ENCODE assay signal across 27 cellular contexts in the genomic region with DNA sequence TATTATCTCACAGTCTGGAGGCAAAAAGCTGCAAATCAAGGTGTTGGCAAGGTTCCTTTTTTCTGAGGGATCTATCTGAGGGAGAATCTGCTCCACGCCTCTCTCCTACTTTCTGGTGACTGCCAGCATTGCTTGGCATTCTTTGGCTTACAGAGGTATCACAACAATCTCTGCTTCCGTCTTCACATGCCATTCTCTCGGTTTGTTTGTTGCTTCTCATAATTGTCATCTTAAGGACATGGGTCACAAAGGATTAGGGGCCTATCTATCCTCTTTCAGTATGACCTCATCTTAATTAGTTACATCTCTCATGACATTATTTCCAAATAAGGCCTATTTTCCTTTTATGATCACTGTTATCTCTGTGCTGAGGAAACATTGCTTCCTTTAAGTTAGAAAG.
"Had no signal": no experiment of that assay in that cellular context is flagged by ENCODE, and none has a peak within 500 bp of the region (broad histone marks: within the 10 kb centered on the region; RNA-seq: fewer than 3 reads in every experiment).

No MANE protein-coding gene starts in this region.

- H3K36me3 Mint-ChIP-seq: activated naive CD8-positive, alpha-beta T cell treated with anti-CD3 and anti-CD28 coated beads for 36 hours had no signal

- FAIRE-seq: kidney, TTC549 had no signal

- H3K4me1 ChIP-seq: esophagus squamous epithelium, foreskin keratinocyte, left lung, prostate gland, suprapubic skin, transverse colon, vagina had no signal

- H3K36me3 ChIP-seq: esophagus squamous epithelium, left lung, prostate gland, suprapubic skin, transverse colon, vagina had no signal

- H3K4me1 Mint-ChIP-seq: activated B cell treated with CpG ODN at 0.5 μM for 24 hours; activated CD4-positive, alpha-beta memory T cell treated with anti-CD3 and anti-CD28 coated beads, Interleukin-2, amount 10 ng/mL, durations not matched to agents 7 days and 5 days; activated naive CD8-positive, alpha-beta T cell treated with anti-CD3 and anti-CD28 coated beads for 36 hours; activated T-helper 17 cell treated with anti-CD3 and anti-CD28 coated beads, Interleukin-2, amount 50 U/mL, for 72 hours; neural crest cell; stimulated activated naive CD8-positive, alpha-beta T cell treated with anti-CD3 and anti-CD28 coated beads, Interleukin-15, amount 100 ng/mL, for 72 hours had no signal

- H3K9me3 ChIP-seq: esophagus squamous epithelium, left lung, prostate gland, suprapubic skin, transverse colon, vagina had no signal

- DNase-seq: activated B cell treated with CpG ODN at 0.5 μM for 24 hours; activated CD4-positive, alpha-beta memory T cell treated with anti-CD3 and anti-CD28 coated beads, Interleukin-2, amount 10 ng/mL, durations not matched to agents 7 days and 5 days; activated CD4-positive, alpha-beta T cell treated with anti-CD3 and anti-CD28 coated beads for 48 hours; activated naive CD4-positive, alpha-beta T cell; activated naive CD8-positive, alpha-beta T cell treated with anti-CD3 and anti-CD28 coated beads for 36 hours; activated T-cell treated with anti-CD3 and anti-CD28 coated beads, Interleukin-2, amount 50 U/mL, for 1 hour; amniotic stem cell; effector memory CD4-positive, alpha-beta T cell; esophagus squamous epithelium; foreskin keratinocyte; glutamatergic neuron; hippocampal formation; kidney; left lung; mammary epithelial cell; right cardiac atrium; stimulated activated CD4-positive, alpha-beta T cell treated with anti-CD3 and anti-CD28 coated beads, Interleukin-15, amount 100 ng/mL, for 24 hours; stimulated activated CD4-positive, alpha-beta T cell treated with anti-CD3 and anti-CD28 coated beads, Interleukin-4, amount 100 ng/mL, for 1 hour; stimulated activated naive CD8-positive, alpha-beta T cell treated with anti-CD3 and anti-CD28 coated beads, Interleukin-15, amount 100 ng/mL, for 72 hours; transverse colon had no signal

- H3K27ac Mint-ChIP-seq: activated B cell treated with CpG ODN at 0.5 μM for 24 hours; activated CD4-positive, alpha-beta memory T cell treated with anti-CD3 and anti-CD28 coated beads, Interleukin-2, amount 10 ng/mL, durations not matched to agents 7 days and 5 days; activated naive CD8-positive, alpha-beta T cell treated with anti-CD3 and anti-CD28 coated beads for 36 hours; activated T-helper 17 cell treated with anti-CD3 and anti-CD28 coated beads, Interleukin-2, amount 50 U/mL, for 72 hours; stimulated activated naive CD8-positive, alpha-beta T cell treated with anti-CD3 and anti-CD28 coated beads, Interleukin-15, amount 100 ng/mL, for 72 hours had no signal

- H3K27ac ChIP-seq: esophagus squamous epithelium, foreskin keratinocyte, left lung, prostate gland, skin epidermis, suprapubic skin, transverse colon, vagina had no signal

- H3K27me3 ChIP-seq: esophagus squamous epithelium, foreskin keratinocyte, left lung, suprapubic skin, transverse colon, vagina had no signal

- H3K27me3 Mint-ChIP-seq: activated B cell treated with CpG ODN at 0.5 μM for 24 hours; activated CD4-positive, alpha-beta memory T cell treated with anti-CD3 and anti-CD28 coated beads, Interleukin-2, amount 10 ng/mL, durations not matched to agents 7 days and 5 days; activated naive CD8-positive, alpha-beta T cell treated with anti-CD3 and anti-CD28 coated beads for 36 hours; activated T-helper 17 cell treated with anti-CD3 and anti-CD28 coated beads, Interleukin-2, amount 50 U/mL, for 72 hours; stimulated activated naive CD8-positive, alpha-beta T cell treated with anti-CD3 and anti-CD28 coated beads, Interleukin-15, amount 100 ng/mL, for 72 hours had no signal

- H3K4me3 Mint-ChIP-seq: activated B cell treated with CpG ODN at 0.5 μM for 24 hours; activated CD4-positive, alpha-beta memory T cell treated with anti-CD3 and anti-CD28 coated beads, Interleukin-2, amount 10 ng/mL, durations not matched to agents 7 days and 5 days; activated naive CD8-positive, alpha-beta T cell treated with anti-CD3 and anti-CD28 coated beads for 36 hours; activated T-helper 17 cell treated with anti-CD3 and anti-CD28 coated beads, Interleukin-2, amount 50 U/mL, for 72 hours; neural crest cell; stimulated activated naive CD8-positive, alpha-beta T cell treated with anti-CD3 and anti-CD28 coated beads, Interleukin-15, amount 100 ng/mL, for 72 hours had no signal

- ATAC-seq: activated T-helper 17 cell treated with anti-CD3 and anti-CD28 coated beads, Interleukin-2, amount 50 U/mL, for 72 hours; foreskin keratinocyte; left lung; right cardiac atrium; stimulated activated naive CD8-positive, alpha-beta T cell treated with anti-CD3 and anti-CD28 coated beads, Interleukin-15, amount 100 ng/mL, for 72 hours had no signal

- H3K4me3 ChIP-seq: esophagus squamous epithelium, left lung, prostate gland, skin epidermis, suprapubic skin, transverse colon, vagina had no signal
